19 cellular contexts compared by ENCODE assay signal in the genomic region with DNA sequence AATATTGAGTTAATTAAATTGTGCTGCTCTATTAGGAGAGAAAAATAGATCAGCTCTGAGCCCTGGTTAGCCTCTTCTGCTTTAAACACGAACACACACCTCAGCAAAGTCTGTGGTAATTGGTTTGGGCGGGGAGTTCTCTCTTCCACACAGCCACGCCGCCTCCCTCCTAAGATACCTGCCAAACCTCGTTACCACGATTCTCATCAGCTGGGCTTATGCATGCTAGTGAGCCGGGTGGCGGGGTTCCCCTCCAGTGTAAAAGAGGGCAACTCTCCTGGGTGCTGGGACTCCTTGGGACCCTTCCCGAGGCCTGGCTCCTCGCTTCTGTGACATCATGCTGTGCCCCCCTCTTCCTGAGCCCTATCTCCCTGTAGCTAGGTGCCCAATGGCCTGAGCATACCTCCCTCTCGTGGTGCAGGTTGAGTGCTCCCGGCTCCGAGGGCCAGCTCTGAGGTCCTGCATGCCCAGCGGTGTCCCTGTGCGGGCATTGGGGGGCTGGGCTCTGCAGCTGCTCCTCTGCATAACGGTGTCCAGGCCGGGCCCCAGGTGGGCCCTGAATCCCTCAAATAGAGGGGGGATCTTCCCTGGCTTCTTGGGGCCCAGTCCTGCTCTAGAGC.
A peak's percentile ranks its signal among the peaks of the same experiment; 100 is the strongest.
DNase-seq lines count a peak whose midpoint lies in the region; ATAC-seq and TF ChIP-seq lines count a peak whose summit lies in the region.
"Had no signal": no experiment of that assay in that cellular context is flagged by ENCODE, and none has a peak within 500 bp of the region (broad histone marks: within the 10 kb centered on the region; RNA-seq: fewer than 3 reads in every experiment).

No MANE protein-coding gene starts in this region.

- H3K4me2 ChIP-seq in smooth muscle cell = no peak overlapping the region

- peak overlapping the region; percentile 48 for H3K27ac Mint-ChIP-seq in type B pancreatic cell
- H3K27ac Mint-ChIP-seq: B cell; CD4-positive, CD25-positive, alpha-beta regulatory T cell had no signal

- DNase-seq in NCI-H82 (lab: John Stamatoyannopoulos, UW) (peak; percentile 59), NCI-H82 treated with DMSO at 0.1 percent for 48 hours (lab: John Stamatoyannopoulos, UW; ENCODE audit: unreplicated experiment) (no peak), Peyer's patch (no peak), mucosa of descending colon (no peak), type B pancreatic cell (ENCODE audit: extremely low spot score, unreplicated experiment) (no peak), COLO668 (lab: John Stamatoyannopoulos, UW; ENCODE audit: unreplicated experiment) (no peak), smooth muscle cell (lab: John Stamatoyannopoulos, UW; ENCODE audit: unreplicated experiment) (no peak)
- DNase-seq: CD4-positive, CD25-positive, alpha-beta regulatory T cell; HCEC 1CT; NCI-H1417 treated with DMSO at 0.1 percent for 48 hours; NCI-H2081 treated with DMSO at 0.1 percent for 48 hours; NCI-H226; NCI-H524 treated with DMSO at 0.1 percent for 48 hours; OCI-M1; SW 1271 had no signal

- peaks cover 32% of the 10 kb centered on the region for H3K4me1 Mint-ChIP-seq in type B pancreatic cell (ENCODE audit: unreplicated experiment)
- H3K4me1 Mint-ChIP-seq: B cell; CD4-positive, CD25-positive, alpha-beta regulatory T cell had no signal

- H3K4me3 Mint-ChIP-seq in type B pancreatic cell = peak overlapping the region; percentile 20
- H3K4me3 Mint-ChIP-seq: B cell; CD4-positive, CD25-positive, alpha-beta regulatory T cell had no signal

- ATAC-seq in mucosa of descending colon (peak; percentile 8), GM18873 (IDR thresholded peaks at IDR 0.05; ENCODE audit: low FRiP score, unreplicated experiment) (no peak)
- ATAC-seq: K562 had no signal

- H3K4me1 ChIP-seq in Peyer's patch = peaks cover 0 to 37% (median 2%) of the 10 kb centered on the region in 4 donors
- peaks cover 2% of the 10 kb centered on the region for H3K4me1 ChIP-seq in mucosa of descending colon (ENCODE audit: low read depth)
- H3K4me1 ChIP-seq in smooth muscle cell (ENCODE audit: low read depth) = peaks cover 30% of the 10 kb centered on the region

- no peaks in the 10 kb centered on the region for H3K36me3 ChIP-seq in Peyer's patch
- H3K36me3 ChIP-seq in mucosa of descending colon (ENCODE audit: low read depth) = no peaks in the 10 kb centered on the region
- no peaks in the 10 kb centered on the region for H3K36me3 ChIP-seq in smooth muscle cell (ENCODE audit: low read depth)

- no peak overlapping the region for H2AFZ ChIP-seq in smooth muscle cell (ENCODE audit: low read depth)

- intact Hi-C loops in mucosa of descending colon (cut with DNase I, micrococcal nuclease) = no loop called here

- H3K27me3 Mint-ChIP-seq in type B pancreatic cell = peaks cover 32% of the 10 kb centered on the region
- H3K27me3 Mint-ChIP-seq: CD4-positive, CD25-positive, alpha-beta regulatory T cell had no signal

- H3K27me3 ChIP-seq in Peyer's patch (no peaks in the 10 kb centered on the region), smooth muscle cell (ENCODE audit: low read depth) (peaks cover 18% of the 10 kb centered on the region)

- no peaks in the 10 kb centered on the region for H3K79me2 ChIP-seq in smooth muscle cell (ENCODE audit: low read depth)

- H3K4me3 ChIP-seq in Peyer's patch (no peak overlapping the region), mucosa of descending colon (no peak overlapping the region), smooth muscle cell (no peak overlapping the region)
- H3K4me3 ChIP-seq: K562 had no signal

- peak overlapping the region in 3 of 4 donors; percentile 59 to 89 (median 88) for H3K27ac ChIP-seq in Peyer's patch
- H3K27ac ChIP-seq in smooth muscle cell (ENCODE audit: low read depth) = no peak overlapping the region
- H3K27ac ChIP-seq: 22Rv1 had no signal

- no peaks in the 10 kb centered on the region for H3K9me3 Mint-ChIP-seq in type B pancreatic cell

- WGBS in smooth muscle cell (ENCODE audit: low lambda C conversion rate) = 86% methylated on average over 17 of the region's 17 CpGs

- H3K9ac ChIP-seq in smooth muscle cell (ENCODE audit: low read depth) = no peak overlapping the region

- no peaks in the 10 kb centered on the region for H3K9me3 ChIP-seq in Peyer's patch
- no peaks in the 10 kb centered on the region for H3K9me3 ChIP-seq in mucosa of descending colon
- H3K9me3 ChIP-seq in smooth muscle cell (replicated peaks; ENCODE audit: low read depth) = no peaks in the 10 kb centered on the region

- peak in 2 of 6 experiments; percentile 22 to 27 for TF ChIP-seq CTCF in Peyer's patch (IDR thresholded peaks at IDR 0.05)
- no peak for TF ChIP-seq CTCF in mucosa of descending colon (IDR thresholded peaks at IDR 0.05)
- no peak for TF ChIP-seq CTCF in type B pancreatic cell (conservative IDR thresholded peaks at IDR 0.05)
- no peak for TF ChIP-seq CTCF in smooth muscle cell (IDR thresholded peaks at IDR 0.05; ENCODE audit: borderline replicate concordance, insufficient read depth, poor library complexity, severe bottlenecking)

- H3F3A ChIP-seq in smooth muscle cell (ENCODE audit: low read depth) = no peaks in the 10 kb centered on the region

- H4K20me1 ChIP-seq in smooth muscle cell (ENCODE audit: low read depth) = no peaks in the 10 kb centered on the region

- no peaks in the 10 kb centered on the region for H3K36me3 Mint-ChIP-seq in type B pancreatic cell
- H3K36me3 Mint-ChIP-seq: CD4-positive, CD25-positive, alpha-beta regulatory T cell had no signal

- no peak for TF ChIP-seq POLR2A in Peyer's patch (IDR thresholded peaks at IDR 0.05)
